ENCODE assay signal across 8 cellular contexts in the genomic region with DNA sequence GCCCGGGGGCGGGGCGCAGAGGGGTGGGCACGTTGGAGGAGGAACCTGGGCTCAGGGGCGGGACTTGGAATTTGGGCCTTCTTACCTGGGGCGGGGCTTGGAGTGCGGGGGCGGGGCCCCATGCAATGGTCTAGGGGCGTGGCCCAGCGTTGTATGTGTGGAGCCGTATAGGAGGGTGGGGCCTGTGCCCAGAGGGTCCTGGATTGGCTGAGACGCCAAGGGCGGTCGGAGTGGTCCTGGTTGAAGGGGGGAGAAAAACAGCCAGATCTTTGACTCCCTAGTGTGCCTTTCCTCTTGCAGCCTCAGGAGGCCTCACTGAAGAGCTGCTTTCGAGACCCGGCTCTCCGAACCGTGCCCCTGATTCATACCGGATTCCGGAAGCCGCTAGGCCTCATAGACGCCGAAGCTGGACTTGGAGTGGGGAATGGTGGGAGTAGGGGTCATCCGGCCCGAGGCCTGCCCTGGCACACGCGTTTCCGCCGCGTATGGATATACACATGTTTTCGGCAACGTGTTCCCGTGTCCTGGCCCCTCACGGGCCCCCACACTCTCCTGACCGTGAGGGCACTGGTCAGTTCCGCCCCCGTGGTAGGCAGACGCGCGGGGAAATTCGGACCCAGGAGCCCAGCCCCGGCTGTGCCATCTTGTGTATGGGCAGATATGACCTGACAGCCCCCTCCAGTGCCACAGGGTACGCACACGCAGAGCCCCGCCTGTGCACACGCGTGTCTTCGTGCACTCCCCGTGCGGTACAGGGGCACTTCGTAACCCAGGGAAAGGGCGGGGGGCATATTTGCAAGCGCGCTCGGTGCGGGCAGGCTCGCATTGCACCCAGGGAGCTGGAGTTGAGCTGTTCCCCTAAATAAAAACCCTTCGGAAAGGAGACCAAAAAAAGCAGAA. TPM values are rescaled to one million over a fixed set of nuclear protein-coding genes. Genes with fewer than 3 reads are reported as not detected.
DNase-seq lines count a peak whose midpoint lies in the region; ATAC-seq and TF ChIP-seq lines count a peak whose summit lies in the region.

No MANE protein-coding gene starts in this region.

- peak overlapping the region; percentile 92 to 100 (median 99) for H3K4me2 ChIP-seq in BLaER1 treated with 17β-estradiol and CSF1 and Interleukin-3, amounts not matched to agents 10 nM and 100 nM

- H3K4me3 ChIP-seq in BLaER1 treated with 17β-estradiol and CSF1 and Interleukin-3, amounts not matched to agents 10 nM and 100 nM: peak overlapping the region; percentile 80 to 95 (median 90)
- H3K4me3 ChIP-seq in duodenal mucosa (ENCODE audit: low read depth in 1 of 2, low read length in 2 of 2) (peak overlapping the region; percentile 78 to 93), lower leg skin (ENCODE audit: low read depth, poor library complexity, severe bottlenecking) (peak overlapping the region; percentile 42)

- 0% methylated on average over 46 to 47 of the region's 58 CpGs for WGBS in lower leg skin, 2 donors

- H3K9ac ChIP-seq in BLaER1 treated with 17β-estradiol and CSF1 and Interleukin-3, amounts not matched to agents 10 nM and 100 nM: peak overlapping the region; percentile 86 to 98 (median 92)
- H3K9ac ChIP-seq in duodenal mucosa (ENCODE audit: low read depth in 1 of 2, low read length in 2 of 2): peak overlapping the region; percentile 94 to 95

- POLR2A ChIA-PET in activated CD4-positive, alpha-beta memory T cell treated with anti-CD3 and anti-CD28 coated beads for 36 hours (lab: Charles Lee): interaction anchor here (0.5 to 3.1 kb wide), 5 partner anchors 10 to 86 kb away, joined by 3 to 22 read pairs (median 8); a partner anchor contains a TSS

- H3K27me3 ChIP-seq in BLaER1 treated with 17β-estradiol and CSF1 and Interleukin-3, amounts not matched to agents 10 nM and 100 nM: no peaks in the 10 kb centered on the region
- H3K27me3 ChIP-seq in duodenal mucosa (ENCODE audit: control insufficient read depth in 1 of 2, insufficient read depth in 2 of 2, low read length in 2 of 2): no peaks in the 10 kb centered on the region

- peak overlapping the region; percentile 91 for H3K27ac Mint-ChIP-seq in activated CD4-positive, alpha-beta memory T cell treated with anti-CD3 and anti-CD28 coated beads for 36 hours

- H3K4me3 Mint-ChIP-seq in activated CD4-positive, alpha-beta memory T cell treated with anti-CD3 and anti-CD28 coated beads for 36 hours: peak overlapping the region; percentile 80

- intact Hi-C loops in activated CD4-positive, alpha-beta memory T cell treated with anti-CD3 and anti-CD28 coated beads for 36 hours (cut with micrococcal nuclease): loop anchor here (1.0 to 5.0 kb wide), 6 partner anchors 10 to 277 kb away; a partner anchor contains a TSS
- intact Hi-C loops in lower leg skin (cut with DNase I; ENCODE audit: low total_unique reads): loop anchor here (5.0 kb wide), 1 partner anchor 47 kb away; no protein-coding TSS in a partner anchor

- CTCF ChIA-PET in activated CD4-positive, alpha-beta memory T cell treated with anti-CD3 and anti-CD28 coated beads for 36 hours (lab: Charles Lee): interaction anchor here (0.6 to 1.4 kb wide), 4 partner anchors 9 to 249 kb away, joined by 4 to 5 read pairs (median 4); a partner anchor contains a TSS

- H3K4me1 ChIP-seq in BLaER1 treated with 17β-estradiol and CSF1 and Interleukin-3, amounts not matched to agents 10 nM and 100 nM: peaks cover 8 to 29% (median 12%) of the 10 kb centered on the region in 10 experiments; a peak in 19 of 20 replicates
- peaks cover 15 to 23% of the 10 kb centered on the region in 2 donors for H3K4me1 ChIP-seq in duodenal mucosa (ENCODE audit: control insufficient read depth in 1 of 2, insufficient read depth in 2 of 2, low read length in 2 of 2)

- peaks cover 32% of the 10 kb centered on the region for H3K4me1 Mint-ChIP-seq in activated CD4-positive, alpha-beta memory T cell treated with anti-CD3 and anti-CD28 coated beads for 36 hours (ENCODE audit: low read depth)

- H4K20me1 ChIP-seq in BLaER1 treated with 17β-estradiol and CSF1 and Interleukin-3, amounts not matched to agents 10 nM and 100 nM: peaks cover 19 to 34% (median 23%) of the 10 kb centered on the region in 11 experiments; a peak in 21 of 22 replicates

- no peak for TF ChIP-seq CTCF in lower leg skin (IDR thresholded peaks at IDR 0.05)

- no peaks in the 10 kb centered on the region for H3K9me3 ChIP-seq in BLaER1 treated with 17β-estradiol and CSF1 and Interleukin-3, amounts not matched to agents 10 nM and 100 nM (replicated peaks in 1 of 11)
- no peaks in the 10 kb centered on the region for H3K9me3 ChIP-seq in duodenal mucosa (ENCODE audit: control insufficient read depth in 1 of 2, low read length in 2 of 2)

- no peaks in the 10 kb centered on the region for H3K27me3 Mint-ChIP-seq in activated CD4-positive, alpha-beta memory T cell treated with anti-CD3 and anti-CD28 coated beads for 36 hours

- DNase-seq in GM19240 (ENCODE audit: insufficient read length, low spot score): peak; percentile 71
- DNase-seq in NCI-H82 (lab: John Stamatoyannopoulos, UW): peak; percentile 99
- DNase-seq in activated CD4-positive, alpha-beta memory T cell treated with anti-CD3 and anti-CD28 coated beads for 36 hours: peak; percentile 97
- DNase-seq in lower leg skin (ENCODE audit: low spot score in 2 of 2): peak; percentile 96 to 99
- DNase-seq in stimulated activated CD4-positive, alpha-beta T cell treated with anti-CD3 and anti-CD28 coated beads, Interleukin-4, amount 100 ng/mL, for 4 hours: peak; percentile 88 to 91

- ATAC-seq in HG03520 (IDR thresholded peaks at IDR 0.05; ENCODE audit: unreplicated experiment): peak; percentile 68

- H3K36me3 ChIP-seq in BLaER1 treated with 17β-estradiol and CSF1 and Interleukin-3, amounts not matched to agents 10 nM and 100 nM: peaks cover 11 to 16% (median 13%) of the 10 kb centered on the region in 11 experiments
- peaks cover 0 to 12% of the 10 kb centered on the region in 2 donors for H3K36me3 ChIP-seq in duodenal mucosa (ENCODE audit: control insufficient read depth in 1 of 2, insufficient read depth in 2 of 2, low read length in 2 of 2)

- H3K9me3 Mint-ChIP-seq in activated CD4-positive, alpha-beta memory T cell treated with anti-CD3 and anti-CD28 coated beads for 36 hours: no peaks in the 10 kb centered on the region

- no peak for TF ChIP-seq POLR2A in lower leg skin (IDR thresholded peaks at IDR 0.05)

- peak overlapping the region; percentile 74 to 100 (median 97) for H3K27ac ChIP-seq in BLaER1 treated with 17β-estradiol and CSF1 and Interleukin-3, amounts not matched to agents 10 nM and 100 nM
- H3K27ac ChIP-seq in duodenal mucosa (ENCODE audit: low read depth, low read length): peak overlapping the region; percentile 93

- H3K36me3 Mint-ChIP-seq in activated CD4-positive, alpha-beta memory T cell treated with anti-CD3 and anti-CD28 coated beads for 36 hours: peaks cover 11% of the 10 kb centered on the region

RNA-seq across cellular contexts. Expression of a gene that starts 0.7 kb away (rescaled TPM):
- total RNA-seq in activated CD4-positive, alpha-beta memory T cell treated with anti-CD3 and anti-CD28 coated beads for 36 hours: 10 to 100 TPM; 19.9 to 22.4 TPM
- 10 to 100 TPM; 19.6 to 53.1 (median 24.5) TPM for total RNA-seq in lower leg skin

RNA-seq across cellular contexts. Expression of a gene that starts 9.2 kb away (rescaled TPM):
- 1 to 10 TPM in 1 of 2 experiments, under 1 TPM in 1; 0.85 to 1.5 TPM for total RNA-seq in activated CD4-positive, alpha-beta memory T cell treated with anti-CD3 and anti-CD28 coated beads for 36 hours
- total RNA-seq in lower leg skin: 10 to 100 TPM; 13.9 to 31.2 (median 18.6) TPM

RNA-seq across cellular contexts. Expression of a gene that starts 10.0 kb away (rescaled TPM):
- 10 to 100 TPM; 80.3 to 84.3 TPM for total RNA-seq in activated CD4-positive, alpha-beta memory T cell treated with anti-CD3 and anti-CD28 coated beads for 36 hours
- total RNA-seq in lower leg skin: 10 to 100 TPM; 62.0 to 84.8 (median 66.8) TPM

RNA-seq across cellular contexts. Expression of a gene that starts 49.6 kb away (rescaled TPM):
- total RNA-seq in activated CD4-positive, alpha-beta memory T cell treated with anti-CD3 and anti-CD28 coated beads for 36 hours: 10 to 100 TPM; 12.2 to 14.4 TPM
- 10 to 100 TPM; 14.0 to 20.2 (median 18.8) TPM for total RNA-seq in lower leg skin

RNA-seq across cellular contexts. Expression of a gene that starts 51.7 kb away (rescaled TPM):
- total RNA-seq in activated CD4-positive, alpha-beta memory T cell treated with anti-CD3 and anti-CD28 coated beads for 36 hours: 10 to 100 TPM; 57.4 to 58.6 TPM
- 10 to 100 TPM; 28.6 to 54.3 (median 33.7) TPM for total RNA-seq in lower leg skin

Comparison
In these comparisons a context has a peak if more than half of its experiments do, and no peak if none do; other contexts are left out.
1. Peak in every context shown above with its lines: DNase-seq, ATAC-seq, H3K4me3 ChIP-seq and H3K27ac ChIP-seq.
2. RNA of a gene that starts 9.2 kb away (total RNA-seq): 13.9 to 31.2 TPM in lower leg skin; 0.85 to 1.5 TPM in activated CD4-positive, alpha-beta memory T cell treated with anti-CD3 and anti-CD28 coated beads for 36 hours; every median in the first group is over 4 times any median in the second.